ENCODE assay signal across 8 cellular contexts in genomic region chr14:56172571-56172971, GRCh38. TPM values are rescaled to one million over a fixed set of nuclear protein-coding genes. Genes with fewer than 3 reads are reported as not detected.
DNase-seq lines count a peak whose midpoint lies in the region; ATAC-seq and TF ChIP-seq lines count a peak whose summit lies in the region.

No MANE protein-coding gene starts in this region.

- peak overlapping the region; percentile 84 for H3K27ac Mint-ChIP-seq in CD8-positive, alpha-beta T cell

- no peak overlapping the region for H3K4me2 ChIP-seq in mammary epithelial cell (ENCODE audit: insufficient read depth, low read depth, low read length)

- peaks cover under 1% of the 10 kb centered on the region for H3K9me3 Mint-ChIP-seq in CD8-positive, alpha-beta T cell

- H3K27me3 Mint-ChIP-seq in CD8-positive, alpha-beta T cell (ENCODE audit: low read depth), result no peaks in the 10 kb centered on the region

- DNase-seq in CD8-positive, alpha-beta T cell, result no peak
- DNase-seq in M059J (ENCODE audit: low read depth) (peak; percentile 86), mammary epithelial cell (peak; percentile 10), non-pigmented ciliary epithelial cell (ENCODE audit: low read depth) (peak; percentile 60), T-helper 9 cell (no peak), omental fat pad (ENCODE audit: low spot score) (no peak)

- peak overlapping the region; percentile 11 for H3K4me3 Mint-ChIP-seq in CD8-positive, alpha-beta T cell

- BruUV-seq in mammary epithelial cell (replicated peaks; lab: Mats Ljungman, UMichigan), result no TSS peak

- intact Hi-C loops in CD8-positive, alpha-beta T cell (cut with DNase I, micrococcal nuclease), result loop anchor here in 1 of 2 experiments (2.0 kb wide), 1 partner anchor 54 kb away; the partner anchor contains the start of gene PELI2
- intact Hi-C loops in mammary epithelial cell (cut with micrococcal nuclease), result no loop called here

- no peak overlapping the region for H3K4me3 ChIP-seq in CD8-positive, alpha-beta T cell (ENCODE audit: low read depth, low read length)
- no peak overlapping the region for H3K4me3 ChIP-seq in mammary epithelial cell (replicated peaks in 1 of 3; ENCODE audit: insufficient read depth in 1 of 3, low read depth in 2 of 3, low read length in 3 of 3)

- dilution Hi-C loops in mammary epithelial cell (cut with HindIII; ENCODE audit: low sequenced_read_pairs), result no loop called here

- no peak overlapping the region for H3K9ac ChIP-seq in mammary epithelial cell (ENCODE audit: insufficient read depth, low read length)

- TF ChIP-seq CTCF in CD8-positive, alpha-beta T cell (IDR thresholded peaks at IDR 0.05), result no peak
- no peak for TF ChIP-seq CTCF in mammary epithelial cell (conservative IDR thresholded peaks at IDR 0.05 in 1 of 2, IDR thresholded peaks at IDR 0.05 in 1 of 2; ENCODE audit: extremely low read depth in 1 of 2, insufficient read depth in 1 of 2, low read depth in 1 of 2, low read length in 2 of 2)
- no peak for TF ChIP-seq CTCF in omental fat pad (IDR thresholded peaks at IDR 0.05)

- in situ Hi-C loops in mammary epithelial cell (cut with MboI; ENCODE audit: low sequenced_read_pairs in 2 of 2), result no loop called here

- H3K4me1 ChIP-seq in CD8-positive, alpha-beta T cell (ENCODE audit: insufficient read depth, low read length), result peaks cover 22% of the 10 kb centered on the region
- H3K4me1 ChIP-seq in mammary epithelial cell (ENCODE audit: insufficient read depth, low read length), result no peaks in the 10 kb centered on the region

- H4K20me1 ChIP-seq in mammary epithelial cell (ENCODE audit: insufficient read depth, low read length), result no peaks in the 10 kb centered on the region

- no peak overlapping the region for H3K27ac ChIP-seq in CD8-positive, alpha-beta T cell (ENCODE audit: low read depth, low read length)
- no peak overlapping the region for H3K27ac ChIP-seq in mammary epithelial cell (ENCODE audit: insufficient read depth, low read depth, low read length)

- CTCF ChIA-PET in CD8-positive, alpha-beta T cell (lab: Charles Lee), result no interaction called here
- CTCF ChIA-PET in mammary epithelial cell (lab: Charles Lee; ENCODE audit: low non-redundant PET), result no interaction called here

- ATAC-seq in CD8-positive, alpha-beta T cell, result no peak
- ATAC-seq in HG03565 (IDR thresholded peaks at IDR 0.05; ENCODE audit: unreplicated experiment) (no peak), omental fat pad (ENCODE audit: low FRiP score) (no peak), HG03159 (IDR thresholded peaks at IDR 0.05; ENCODE audit: unreplicated experiment) (no peak)

- H3K79me2 ChIP-seq in mammary epithelial cell (ENCODE audit: insufficient read depth, low read length), result no peaks in the 10 kb centered on the region

- no peaks in the 10 kb centered on the region for H3K27me3 ChIP-seq in CD8-positive, alpha-beta T cell (ENCODE audit: insufficient read depth, low read length)
- peaks cover 3% of the 10 kb centered on the region for H3K27me3 ChIP-seq in mammary epithelial cell (ENCODE audit: insufficient read depth, low read length)

- POLR2A ChIA-PET in CD8-positive, alpha-beta T cell (lab: Charles Lee), result no interaction called here

- WGBS in mammary epithelial cell (ENCODE audit: low coverage, missing lambda C conversion rate), result 50% methylated on average over 3 of the region's 3 CpGs

- peaks cover 56% of the 10 kb centered on the region for H3K4me1 Mint-ChIP-seq in CD8-positive, alpha-beta T cell (ENCODE audit: low read depth)

- H3K36me3 Mint-ChIP-seq in CD8-positive, alpha-beta T cell, result peaks cover under 1% of the 10 kb centered on the region

- no peaks in the 10 kb centered on the region for H3K9me3 ChIP-seq in CD8-positive, alpha-beta T cell (ENCODE audit: low read length)
- H3K9me3 ChIP-seq in mammary epithelial cell (replicated peaks; ENCODE audit: insufficient read depth, low read length), result no peaks in the 10 kb centered on the region

- no peaks in the 10 kb centered on the region for H3K36me3 ChIP-seq in CD8-positive, alpha-beta T cell (ENCODE audit: insufficient read depth, low read length)
- H3K36me3 ChIP-seq in mammary epithelial cell (ENCODE audit: insufficient read depth, low read length), result no peaks in the 10 kb centered on the region

- H2AFZ ChIP-seq in mammary epithelial cell (ENCODE audit: low read depth, low read length), result no peak overlapping the region

RNA-seq across cellular contexts. Expression of gene PELI2, which starts 54.4 kb away (rescaled TPM):
- total RNA-seq in CD8-positive, alpha-beta T cell, result 10 to 100 TPM; 13.3 to 15.1 TPM
- total RNA-seq in M059J (2014; rRNA removed; shearing (Covaris generic)), result 2.6 and 3.0 TPM in 2 replicates
- total RNA-seq in mammary epithelial cell (under 1 TPM in 1 of 2 donors, not detected in 1; 0.33 TPM), omental fat pad (10 to 100 TPM in 2 of 4 donors, 1 to 10 TPM in 2; 8.2 to 27.0 (median 10.1) TPM)
- not detected for polyA plus RNA-seq in mammary epithelial cell
- polyA minus RNA-seq in mammary epithelial cell, result not detected

Comparison
In these comparisons a context has a peak if more than half of its experiments do, and no peak if none do; other contexts are left out.
1. DNase-seq: peak in M059J (single experiment), mammary epithelial cell (single experiment) and non-pigmented ciliary epithelial cell (single experiment); none in CD8-positive, alpha-beta T cell (0 of 7), T-helper 9 cell (single experiment) and omental fat pad (single experiment).